Comparison of ENCODE assay signal across 16 cellular contexts in the genomic region with DNA sequence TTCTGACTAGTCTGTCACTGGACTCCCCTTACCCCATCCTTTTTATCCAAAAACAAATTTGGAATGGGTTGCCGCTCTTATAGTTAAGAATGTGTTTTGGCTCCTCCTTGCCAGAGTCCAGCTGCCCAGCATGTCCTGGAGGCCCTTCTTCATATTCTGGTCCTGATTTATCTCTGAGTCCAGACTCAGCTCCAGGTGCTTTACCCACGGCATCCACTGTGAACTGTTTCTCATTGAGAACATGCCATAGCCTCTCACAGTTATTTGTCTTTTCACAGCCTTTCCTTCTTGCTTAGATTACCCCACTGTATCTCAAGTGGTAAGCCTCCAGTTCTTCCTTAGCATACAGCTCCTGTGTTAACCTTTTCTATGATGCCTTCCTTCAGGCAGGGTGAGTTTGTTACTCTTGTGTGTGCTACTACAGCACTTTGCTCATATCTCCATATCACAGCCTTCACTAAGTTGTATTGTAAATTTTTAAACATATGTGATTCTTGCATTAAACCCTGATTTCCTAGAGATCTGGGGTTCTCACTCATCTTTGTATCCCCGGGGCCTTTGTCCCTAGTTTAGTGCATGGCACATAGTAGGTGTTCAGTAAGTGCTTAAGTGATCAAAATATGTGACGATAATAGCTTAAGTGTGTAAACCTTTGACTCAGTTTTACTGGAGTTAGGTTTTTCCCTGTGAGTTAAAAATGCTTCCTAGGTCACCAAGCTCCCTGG.
A peak's percentile ranks its signal among the peaks of the same experiment; 100 is the strongest.
DNase-seq lines count a peak whose midpoint lies in the region; ATAC-seq, FAIRE-seq and TF ChIP-seq lines count a peak whose summit lies in the region.
"Had no signal": no experiment of that assay in that cellular context is flagged by ENCODE, and none has a peak within 500 bp of the region (broad histone marks: within the 10 kb centered on the region; RNA-seq: fewer than 3 reads in every experiment).

No MANE protein-coding gene starts in this region.

- H3K9me3 ChIP-seq in Panc1 (ENCODE audit: control insufficient read depth, insufficient read depth, low read depth, low read length) (no peaks in the 10 kb centered on the region), right lobe of liver (no peaks in the 10 kb centered on the region), gastrocnemius medialis (no peaks in the 10 kb centered on the region), A673 (ENCODE audit: low read depth, low read length, poor library complexity, severe bottlenecking) (no peaks in the 10 kb centered on the region)

- in situ Hi-C loops in Panc1 (cut with HindIII; ENCODE audit: low pct_unique_long_range_greater_than_20kb, low sequenced_read_pairs), result no loop called here
- in situ Hi-C loops in gastrocnemius medialis (cut with MboI; ENCODE audit: low sequenced_read_pairs in 4 of 4), result no loop called here

- ATAC-seq in Panc1 (no peak), right lobe of liver (no peak), gastrocnemius medialis (no peak), HG03342 (IDR thresholded peaks at IDR 0.05; ENCODE audit: unreplicated experiment) (no peak), GM21423 (IDR thresholded peaks at IDR 0.05; ENCODE audit: unreplicated experiment) (no peak)

- H3K4me1 ChIP-seq in Panc1 (ENCODE audit: control insufficient read depth, insufficient read depth, low read length) (peaks cover 65% of the 10 kb centered on the region), right lobe of liver (peaks cover 0 to 63% (median 18%) of the 10 kb centered on the region in 4 donors), gastrocnemius medialis (peaks cover 86 to 88% of the 10 kb centered on the region in 2 donors), A673 (ENCODE audit: insufficient read depth, low read length, poor library complexity, severe bottlenecking) (peaks cover 64% of the 10 kb centered on the region)

- DNase-seq in GM12892 (ENCODE audit: insufficient read length) (no peak), Panc1 (ENCODE audit: low read depth, low spot score) (no peak), right lobe of liver (no peak), gastrocnemius medialis (no peak), A673 (ENCODE audit: low spot score) (no peak)
- DNase-seq: activated B cell treated with CpG ODN at 0.5 μM for 24 hours; activated gamma-delta T cell treated with Interleukin-2 at 50 U/mL for 16 hours; effector CD4-positive, alpha-beta T cell; hypothalamus; NCI-H1694 treated with DMSO at 0.1 percent for 48 hours; NCI-H510A; retina; stimulated activated CD4-positive, alpha-beta T cell treated with anti-CD3 and anti-CD28 coated beads, Interleukin-1b, Interleukin-23, amount 100 ng/mL, for 48 hours had no signal

- H3K4me3 ChIP-seq in Panc1 (ENCODE audit: low read depth in 2 of 2, low read length in 2 of 2), result no peak overlapping the region
- H3K4me3 ChIP-seq in right lobe of liver, result no peak overlapping the region
- H3K4me3 ChIP-seq in gastrocnemius medialis, result no peak overlapping the region
- no peak overlapping the region for H3K4me3 ChIP-seq in A673 (ENCODE audit: low read depth, low read length, poor library complexity, severe bottlenecking)

- TF ChIP-seq CTCF in Panc1 (IDR thresholded peaks at IDR 0.05) (no peak), right lobe of liver (IDR thresholded peaks at IDR 0.05) (no peak), gastrocnemius medialis (IDR thresholded peaks at IDR 0.05 in 4 of 5, conservative IDR thresholded peaks at IDR 0.05 in 1 of 5) (no peak), A673 (conservative IDR thresholded peaks at IDR 0.05; ENCODE audit: low read depth, low read length) (no peak)

- no peaks in the 10 kb centered on the region; the same call in 1 of the 2 replicates for H3K36me3 ChIP-seq in Panc1 (ENCODE audit: control insufficient read depth, insufficient read depth, low read length)
- H3K36me3 ChIP-seq in right lobe of liver, result no peaks in the 10 kb centered on the region
- no peaks in the 10 kb centered on the region for H3K36me3 ChIP-seq in gastrocnemius medialis
- no peaks in the 10 kb centered on the region for H3K36me3 ChIP-seq in A673 (ENCODE audit: insufficient read depth, low read length, poor library complexity, severe bottlenecking)

- H3K27ac ChIP-seq in Panc1 (ENCODE audit: low read length), result peak overlapping the region; percentile 31; the same call in 1 of the 2 replicates
- H3K27ac ChIP-seq in right lobe of liver, result peak overlapping the region in 2 of 3 donors; percentile 15 to 35
- H3K27ac ChIP-seq in gastrocnemius medialis, result peak overlapping the region; percentile 57 to 84 (median 76)
- no peak overlapping the region for H3K27ac ChIP-seq in A673 (ENCODE audit: low read depth, low read length, poor library complexity, severe bottlenecking)

- intact Hi-C loops in Panc1 (cut with micrococcal nuclease; ENCODE audit: unreplicated experiment), result no loop called here
- intact Hi-C loops in right lobe of liver (cut with DNase I), result no loop called here
- intact Hi-C loops in gastrocnemius medialis (cut with DNase I; ENCODE audit: low total_unique reads), result loop anchor here (5.0 kb wide), 1 partner anchor 41 kb away; no protein-coding TSS in a partner anchor
- intact Hi-C loops in A673 (cut with micrococcal nuclease; ENCODE audit: unreplicated experiment), result no loop called here

- POLR2A ChIA-PET in Panc1 (lab: Charles Lee), result no interaction called here
- POLR2A ChIA-PET in A673 (lab: Charles Lee; ENCODE audit: low non-redundant PET), result no interaction called here

- CTCF ChIA-PET in Panc1 (lab: Charles Lee) (no interaction called here), A673 (lab: Charles Lee) (no interaction called here)

- FAIRE-seq in GM12892 (lab: Jason Lieb, UNC), result peak; percentile 24
- FAIRE-seq: RCC 7860 had no signal

- BruUV-seq in Panc1 (replicated peaks; lab: Mats Ljungman, UMichigan), result no TSS peak
- no TSS peak for BruUV-seq in A673 (replicated peaks; lab: Mats Ljungman, UMichigan)

- 88% methylated on average over 4 of the region's 4 CpGs for WGBS in right lobe of liver (ENCODE audit: insufficient coverage, low coverage, low lambda C conversion rate, missing lambda C conversion rate)

- H3K27me3 ChIP-seq in Panc1 (ENCODE audit: control insufficient read depth, insufficient read depth, low read length) (no peaks in the 10 kb centered on the region), right lobe of liver (no peaks in the 10 kb centered on the region), gastrocnemius medialis (no peaks in the 10 kb centered on the region), A673 (replicated peaks; ENCODE audit: insufficient read depth, low read depth, low read length, poor library complexity) (no peaks in the 10 kb centered on the region)

- TF ChIP-seq POLR2A in GM12892 (IDR thresholded peaks at IDR 0.05; ENCODE audit: low read depth, low read length) (no peak), right lobe of liver (IDR thresholded peaks at IDR 0.05) (no peak), gastrocnemius medialis (IDR thresholded peaks at IDR 0.05) (no peak)
